In genomic region chr1:59445040-59445439, GRCh38 we compare ENCODE assay signal across 8 cellular contexts.
DNase-seq lines count a peak whose midpoint lies in the region; ATAC-seq and TF ChIP-seq lines count a peak whose summit lies in the region.
"Had no signal": no experiment of that assay in that cellular context is flagged by ENCODE, and none has a peak within 500 bp of the region (broad histone marks: within the 10 kb centered on the region; RNA-seq: fewer than 3 reads in every experiment).

No MANE protein-coding gene starts in this region.

- no peaks in the 10 kb centered on the region for H3K9me3 ChIP-seq in upper lobe of right lung

- H3K27ac ChIP-seq in upper lobe of right lung = peak overlapping the region; percentile 32

- no peak for TF ChIP-seq CTCF in mesothelial cell of epicardium (IDR thresholded peaks at IDR 0.05; ENCODE audit: unreplicated experiment)
- TF ChIP-seq CTCF in upper lobe of right lung (IDR thresholded peaks at IDR 0.05) = no peak

- peaks cover 10% of the 10 kb centered on the region for H3K4me1 Mint-ChIP-seq in dendritic cell treated with granulocyte-macrophage colony-stimulating factor and Interleukin-4, amounts not matched to agents 40 ng/mL and 50 ng/mL, for 4 days (ENCODE audit: low read depth)
- H3K4me1 Mint-ChIP-seq in mesothelial cell of epicardium = peaks cover 77% of the 10 kb centered on the region

- peak overlapping the region; percentile 26 for H3K27ac Mint-ChIP-seq in dendritic cell treated with granulocyte-macrophage colony-stimulating factor and Interleukin-4, amounts not matched to agents 40 ng/mL and 50 ng/mL, for 4 days
- H3K27ac Mint-ChIP-seq in mesothelial cell of epicardium = peak overlapping the region; percentile 95

- H3K36me3 Mint-ChIP-seq in dendritic cell treated with granulocyte-macrophage colony-stimulating factor and Interleukin-4, amounts not matched to agents 40 ng/mL and 50 ng/mL, for 4 days (ENCODE audit: low read depth) = no peaks in the 10 kb centered on the region
- no peaks in the 10 kb centered on the region for H3K36me3 Mint-ChIP-seq in mesothelial cell of epicardium

- H3K36me3 ChIP-seq in upper lobe of right lung = no peaks in the 10 kb centered on the region

- no peak overlapping the region for H3K4me3 Mint-ChIP-seq in dendritic cell treated with granulocyte-macrophage colony-stimulating factor and Interleukin-4, amounts not matched to agents 40 ng/mL and 50 ng/mL, for 4 days
- H3K4me3 Mint-ChIP-seq in mesothelial cell of epicardium = no peak overlapping the region

- H3K9me3 Mint-ChIP-seq in dendritic cell treated with granulocyte-macrophage colony-stimulating factor and Interleukin-4, amounts not matched to agents 40 ng/mL and 50 ng/mL, for 4 days = no peaks in the 10 kb centered on the region
- peaks cover 8% of the 10 kb centered on the region for H3K9me3 Mint-ChIP-seq in mesothelial cell of epicardium

- DNase-seq in NCI-H226 (peak; percentile 85), mesothelial cell of epicardium (ENCODE audit: low spot score in 2 of 2, unreplicated experiment in 2 of 2) (no peak), upper lobe of right lung (peak; percentile 77)
- no peak for DNase-seq in activated effector memory CD4-positive, alpha-beta T cell treated with Interleukin-2 at 50 U/mL for 16 hours
- DNase-seq in activated CD8-positive, alpha-beta memory T cell treated with anti-CD3 and anti-CD28 coated beads, Interleukin-2, amount 50 U/mL, for 4 hours = no peak
- DNase-seq: activated T-cell treated with anti-CD3 and anti-CD28 coated beads for 4 hours had no signal

- ATAC-seq in upper lobe of right lung (peak; percentile 99), GM21529 (IDR thresholded peaks at IDR 0.05; ENCODE audit: unreplicated experiment) (no peak)

- H3K27me3 ChIP-seq in upper lobe of right lung = no peaks in the 10 kb centered on the region

- H3K4me1 ChIP-seq in upper lobe of right lung = peaks cover 8% of the 10 kb centered on the region

- intact Hi-C loops in dendritic cell treated with granulocyte-macrophage colony-stimulating factor and Interleukin-4, amounts not matched to agents 40 ng/mL and 50 ng/mL, for 4 days (cut with micrococcal nuclease) = no loop called here
- intact Hi-C loops in upper lobe of right lung (cut with DNase I) = no loop called here

- H3K4me3 ChIP-seq in upper lobe of right lung = no peak overlapping the region

- no peaks in the 10 kb centered on the region for H3K27me3 Mint-ChIP-seq in dendritic cell treated with granulocyte-macrophage colony-stimulating factor and Interleukin-4, amounts not matched to agents 40 ng/mL and 50 ng/mL, for 4 days
- H3K27me3 Mint-ChIP-seq in mesothelial cell of epicardium (ENCODE audit: low read depth) = no peaks in the 10 kb centered on the region

Comparison
In these comparisons a context has a peak if more than half of its experiments do, and no peak if none do; other contexts are left out.
1. DNase-seq: peak in NCI-H226 (single experiment) and upper lobe of right lung (single experiment); none in mesothelial cell of epicardium (0 of 2), activated effector memory CD4-positive, alpha-beta T cell treated with Interleukin-2 at 50 U/mL for 16 hours (single experiment) and activated CD8-positive, alpha-beta memory T cell treated with anti-CD3 and anti-CD28 coated beads, Interleukin-2, amount 50 U/mL, for 4 hours (single experiment).